8 cellular contexts compared by ENCODE assay signal in the genomic region with DNA sequence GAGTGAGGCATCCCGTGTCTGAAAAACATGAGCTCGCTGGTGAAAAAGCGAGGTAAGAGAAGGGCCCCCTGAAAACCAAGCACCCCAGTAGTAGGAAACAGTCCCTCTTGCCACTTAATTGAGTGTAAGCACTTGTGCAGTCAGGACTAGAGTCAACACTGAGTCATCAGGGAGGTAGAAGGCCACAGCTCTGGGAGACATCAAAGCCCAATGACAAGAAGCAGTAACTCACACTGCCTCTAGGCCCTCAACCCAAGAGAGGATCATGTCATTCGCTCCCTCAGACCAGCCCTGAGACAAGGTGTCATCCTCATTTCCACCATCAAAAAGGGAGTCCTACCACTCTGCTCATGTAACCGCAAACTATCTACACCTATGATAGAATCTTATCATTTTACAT. TPM values are rescaled to one million over a fixed set of nuclear protein-coding genes. Genes with fewer than 3 reads are reported as not detected.
DNase-seq lines count a peak whose midpoint lies in the region; ATAC-seq, FAIRE-seq and TF ChIP-seq lines count a peak whose summit lies in the region.

No MANE protein-coding gene starts in this region.

- CTCF ChIA-PET in T-cell (lab: Charles Lee) = no interaction called here

- DNase-seq in NCI-H345 (lab: John Stamatoyannopoulos, UW) = peak; percentile 16
- no peak for DNase-seq in NCI-H345 treated with DMSO at 0.1 percent for 48 hours (lab: John Stamatoyannopoulos, UW; ENCODE audit: unreplicated experiment)
- DNase-seq in T-cell = no peak
- no peak for DNase-seq in epithelial cell of proximal tubule (ENCODE audit: low read depth)
- DNase-seq in stimulated activated CD8-positive, alpha-beta memory T cell treated with anti-CD3 and anti-CD28 coated beads, Interleukin-4, amount 100 ng/mL, for 48 hours = peak; percentile 68
- no peak for DNase-seq in kidney
- DNase-seq in right cardiac atrium = no peak
- DNase-seq in NCI-H146 treated with DMSO at 0.1 percent for 48 hours (lab: John Stamatoyannopoulos, UW; ENCODE audit: unreplicated experiment) = no peak

- H3K4me1 ChIP-seq in kidney (ENCODE audit: control insufficient read depth in 1 of 2, insufficient read depth in 1 of 2, low read depth in 1 of 2, low read length in 2 of 2) (peaks cover 0 to 2% of the 10 kb centered on the region in 2 donors), right cardiac atrium (ENCODE audit: control insufficient read depth, insufficient read depth, low read length) (no peaks in the 10 kb centered on the region)

- H3K27me3 ChIP-seq in right cardiac atrium (ENCODE audit: control insufficient read depth, insufficient read depth) = no peaks in the 10 kb centered on the region

- ATAC-seq in T-cell (replicated peaks in 1 of 4) (peak in 3 of 4 experiments; percentile 70 to 85 (median 73)), right cardiac atrium (no peak)

- H3K9me3 ChIP-seq in kidney (ENCODE audit: control insufficient read depth in 1 of 2, low read length in 2 of 2) (no peaks in the 10 kb centered on the region), right cardiac atrium (ENCODE audit: control insufficient read depth, low read length) (no peaks in the 10 kb centered on the region)

- intact Hi-C loops in kidney (cut with DNase I) (no loop called here), right cardiac atrium (cut with DNase I) (loop anchor here in 1 of 4 donors (5.0 kb wide), 1 partner anchor 249 kb away; no protein-coding TSS in a partner anchor)

- FAIRE-seq in kidney (lab: Jason Lieb, UNC) = no peak

- no peak overlapping the region for H3K4me3 Mint-ChIP-seq in T-cell

- peak; percentile 12 for TF ChIP-seq CTCF in epithelial cell of proximal tubule (conservative IDR thresholded peaks at IDR 0.05; ENCODE audit: low read depth, low read length)
- no peak for TF ChIP-seq CTCF in kidney (IDR thresholded peaks at IDR 0.05; ENCODE audit: borderline replicate concordance, extremely low read depth, insufficient read depth)

- no peaks in the 10 kb centered on the region for H3K27me3 Mint-ChIP-seq in T-cell

- H3K36me3 ChIP-seq in kidney (ENCODE audit: control insufficient read depth in 1 of 2, insufficient read depth in 2 of 2, low read length in 2 of 2) = peaks cover 18 to 22% of the 10 kb centered on the region in 2 donors

- H3K36me3 Mint-ChIP-seq in T-cell = peaks cover 9% of the 10 kb centered on the region

- no peaks in the 10 kb centered on the region for H3K9me3 Mint-ChIP-seq in T-cell

- WGBS in right cardiac atrium = 95% methylated on average over 5 of the region's 5 CpGs

- H3K4me3 ChIP-seq in epithelial cell of proximal tubule (ENCODE audit: low read depth, low read length) (no peak overlapping the region), kidney (ENCODE audit: low read length in 2 of 2) (no peak overlapping the region), right cardiac atrium (ENCODE audit: low read length) (no peak overlapping the region)

- peak overlapping the region; percentile 17 to 36 for H3K27ac Mint-ChIP-seq in T-cell

- H3K9ac ChIP-seq in kidney (ENCODE audit: low read length in 2 of 2) = no peak overlapping the region

- H3K27ac ChIP-seq in kidney (ENCODE audit: low read depth in 2 of 2, low read length in 2 of 2) = no peak overlapping the region
- no peak overlapping the region for H3K27ac ChIP-seq in right cardiac atrium (ENCODE audit: low read length)

- POLR2A ChIA-PET in T-cell (lab: Charles Lee) = no interaction called here

- H3K4me1 Mint-ChIP-seq in T-cell = peaks cover 0 to 14% (median 14%) of the 10 kb centered on the region in 3 donors

RNA-seq across cellular contexts. Expression of a gene that starts 17.8 kb away (rescaled TPM):
- 10 to 100 TPM; 11.4 to 14.3 (median 13.2) TPM for total RNA-seq in T-cell
- total RNA-seq in epithelial cell of proximal tubule = 15.5 and 17.8 TPM in 2 replicates
- 34.7 TPM for total RNA-seq in kidney
- polyA plus RNA-seq in kidney (ENCODE audit: insufficient read depth, low read depth, low replicate concordance) = 18.2 TPM
- 10 to 100 TPM; 15.2 to 21.9 (median 17.9) TPM for total RNA-seq in right cardiac atrium
- 8.3 TPM for polyA plus RNA-seq in right cardiac atrium

RNA-seq across cellular contexts. Expression of a gene that starts 17.9 kb away (rescaled TPM):
- total RNA-seq in T-cell (10 to 100 TPM in 3 of 5 donors, 1 to 10 TPM in 2; 7.1 to 16.3 (median 13.6) TPM), epithelial cell of proximal tubule (23.8 and 36.1 TPM in 2 replicates), kidney (17.0 TPM), right cardiac atrium (1 to 10 TPM; 4.5 to 8.3 (median 5.8) TPM)
- polyA plus RNA-seq in kidney (ENCODE audit: insufficient read depth, low read depth, low replicate concordance) (64.7 TPM), right cardiac atrium (8.5 TPM)

RNA-seq across cellular contexts. Expression of a gene that starts 31.9 kb away (rescaled TPM):
- total RNA-seq in T-cell (not detected), epithelial cell of proximal tubule (0.12 and 0.14 TPM in 2 replicates), kidney (not detected), right cardiac atrium (not detected)
- polyA plus RNA-seq in kidney (ENCODE audit: insufficient read depth, low read depth, low replicate concordance) (not detected), right cardiac atrium (not detected)

Comparison
In these comparisons a context has a peak if more than half of its experiments do, and no peak if none do; other contexts are left out.
1. DNase-seq: peak in NCI-H345 (single experiment) and stimulated activated CD8-positive, alpha-beta memory T cell treated with anti-CD3 and anti-CD28 coated beads, Interleukin-4, amount 100 ng/mL, for 48 hours (single experiment); none in NCI-H345 treated with DMSO at 0.1 percent for 48 hours (single experiment), T-cell (0 of 34), epithelial cell of proximal tubule (single experiment), kidney (single experiment), right cardiac atrium (0 of 3) and NCI-H146 treated with DMSO at 0.1 percent for 48 hours (single experiment).
2. ATAC-seq: peak in T-cell (3 of 4); none in right cardiac atrium (0 of 2).